Comparison of ENCODE assay signal across 1 cellular context in the genomic region with DNA sequence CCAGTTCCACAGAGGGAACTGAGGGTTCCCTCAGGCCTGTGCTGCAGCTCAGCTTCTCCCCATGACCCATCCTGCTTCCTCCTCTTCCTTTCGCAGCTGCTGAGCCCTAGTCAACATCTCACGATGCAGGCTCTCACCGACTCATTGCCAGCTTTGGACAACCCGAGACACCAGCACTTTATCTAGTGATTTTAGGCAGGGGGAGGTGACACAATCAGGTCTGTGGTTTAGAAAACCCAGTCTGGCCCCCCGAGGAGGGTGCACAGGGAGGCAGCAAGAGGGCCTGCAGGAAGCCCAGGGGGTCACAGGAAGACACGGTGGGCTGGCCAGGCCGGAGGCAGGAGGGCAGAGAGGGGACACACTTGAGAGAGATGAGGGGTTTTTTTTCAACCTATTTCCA.
TF ChIP-seq lines count a peak whose summit lies in the region.

No MANE protein-coding gene starts in this region.

TF ChIP-seq in K562, 482 proteins besides CTCF, POLR2A, EP300 and RAD21 (continued from another document):
- TF ChIP-seq SOX6 (IDR thresholded peaks at IDR 0.05) = no peak
